ENCODE assay signal across 10 cellular contexts in the genomic region with DNA sequence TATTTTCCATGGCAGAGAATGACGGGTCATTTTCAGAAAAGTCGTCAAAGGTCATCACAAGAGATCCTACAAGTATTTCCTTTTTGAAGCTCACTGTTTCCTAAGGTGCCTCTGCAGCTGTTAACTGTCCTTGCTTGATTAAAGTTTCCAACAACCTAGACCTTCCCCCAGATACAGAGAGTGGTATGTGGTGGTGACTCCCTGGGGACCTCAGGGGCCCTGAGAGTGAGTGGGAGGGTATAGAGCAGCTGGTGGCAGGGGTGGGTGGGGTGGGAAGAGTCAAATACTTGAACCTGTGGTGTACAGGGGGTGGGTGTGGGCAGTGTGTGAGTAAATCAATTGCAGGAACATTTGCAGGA. TPM values are rescaled to one million over a fixed set of nuclear protein-coding genes. Genes with fewer than 3 reads are reported as not detected.
DNase-seq lines count a peak whose midpoint lies in the region; ATAC-seq and TF ChIP-seq lines count a peak whose summit lies in the region.
"Had no signal": no experiment of that assay in that cellular context is flagged by ENCODE, and none has a peak within 500 bp of the region (broad histone marks: within the 10 kb centered on the region; RNA-seq: fewer than 3 reads in every experiment).

No MANE protein-coding gene starts in this region.

- no peak overlapping the region for H2AFZ ChIP-seq in PC-9

- TF ChIP-seq CTCF in PC-9 (conservative IDR thresholded peaks at IDR 0.05) (no peak), WERI-Rb-1 (IDR thresholded peaks at IDR 0.05; ENCODE audit: low read depth, low read length) (no peak)

- H3K27me3 Mint-ChIP-seq in effector memory CD8-positive, alpha-beta T cell: no peaks in the 10 kb centered on the region

- peaks cover 41 to 44% of the 10 kb centered on the region in 2 donors for H3K4me1 Mint-ChIP-seq in effector memory CD8-positive, alpha-beta T cell (ENCODE audit: low read depth in 2 of 2)

- no peaks in the 10 kb centered on the region for H3K4me1 ChIP-seq in PC-9 (replicated peaks; ENCODE audit: insufficient read depth)

- POLR2A ChIA-PET in PC-9 (lab: Charles Lee; ENCODE audit: unreplicated experiment): no interaction called here

- no peaks in the 10 kb centered on the region for H3K9me2 ChIP-seq in PC-9 (ENCODE audit: insufficient read depth)

- H3K27ac ChIP-seq in PC-9 (no peak overlapping the region), WERI-Rb-1 (no peak overlapping the region)
- H3K27ac ChIP-seq: cardiac muscle cell had no signal

- CTCF ChIA-PET in PC-9 (lab: Charles Lee): interaction anchor here (0.6 kb wide), 1 partner anchor 407 kb away, joined by 10 read pairs; no protein-coding TSS in a partner anchor

- H3F3A ChIP-seq in PC-9 (ENCODE audit: insufficient read depth, low read depth): no peaks in the 10 kb centered on the region

- DNase-seq in effector memory CD8-positive, alpha-beta T cell: no peak
- DNase-seq in amygdala (lab: John Stamatoyannopoulos, UW): no peak
- DNase-seq in PC-9: no peak
- no peak for DNase-seq in WERI-Rb-1
- DNase-seq in NOMO-1 (lab: John Stamatoyannopoulos, UW; ENCODE audit: unreplicated experiment in 2 of 2): no peak

- H3K36me3 ChIP-seq in PC-9 (ENCODE audit: low read depth) (no peaks in the 10 kb centered on the region), WERI-Rb-1 (no peaks in the 10 kb centered on the region)
- H3K36me3 ChIP-seq: cardiac muscle cell had no signal

- H3K4me3 ChIP-seq in PC-9: no peak overlapping the region
- no peak overlapping the region for H3K4me3 ChIP-seq in WERI-Rb-1 (ENCODE audit: low read depth, low read length)
- H3K4me3 ChIP-seq: cardiac muscle cell had no signal

- H3K9me3 ChIP-seq in PC-9 (ENCODE audit: insufficient read depth, low read depth) (no peaks in the 10 kb centered on the region), WERI-Rb-1 (ENCODE audit: severe bottlenecking) (no peaks in the 10 kb centered on the region)

- TF ChIP-seq POLR2A in GM18505 (IDR thresholded peaks at IDR 0.05; ENCODE audit: borderline replicate concordance, extremely low read depth, insufficient read depth, insufficient read length): peak; percentile 11

- H3K4me3 Mint-ChIP-seq in effector memory CD8-positive, alpha-beta T cell: peak overlapping the region; percentile 88 to 89

- H3K27ac Mint-ChIP-seq in effector memory CD8-positive, alpha-beta T cell: peak overlapping the region; percentile 97 to 98

- no peaks in the 10 kb centered on the region for H4K20me1 ChIP-seq in PC-9 (ENCODE audit: insufficient read depth)

- no peak overlapping the region for H3K4me2 ChIP-seq in PC-9

- H3K79me2 ChIP-seq in PC-9 (ENCODE audit: low read depth): no peaks in the 10 kb centered on the region

- intact Hi-C loops in PC-9 (cut with micrococcal nuclease; ENCODE audit: unreplicated experiment): no loop called here

- ATAC-seq in GM18505 (IDR thresholded peaks at IDR 0.05; ENCODE audit: unreplicated experiment) (peak; percentile 54), GM21576 (IDR thresholded peaks at IDR 0.05; ENCODE audit: unreplicated experiment) (peak; percentile 40), HG03521 (IDR thresholded peaks at IDR 0.05; ENCODE audit: unreplicated experiment) (peak; percentile 47)
- peak; percentile 24 for ATAC-seq in effector memory CD8-positive, alpha-beta T cell (replicated peaks)

- BruUV-seq in PC-9 (replicated peaks; lab: Mats Ljungman, UMichigan): no TSS peak

- H3K9me3 Mint-ChIP-seq in effector memory CD8-positive, alpha-beta T cell: no peaks in the 10 kb centered on the region

- peaks cover 4% of the 10 kb centered on the region for H3K36me3 Mint-ChIP-seq in effector memory CD8-positive, alpha-beta T cell (ENCODE audit: insufficient read depth)

- no peaks in the 10 kb centered on the region for H3K27me3 ChIP-seq in PC-9 (ENCODE audit: insufficient read depth, low read depth)
- no peaks in the 10 kb centered on the region for H3K27me3 ChIP-seq in WERI-Rb-1 (ENCODE audit: insufficient read depth, low read depth, severe bottlenecking)

RNA-seq across cellular contexts. Expression of gene CD72, which starts 1.6 kb away (rescaled TPM):
- 3.2 and 4.1 TPM in 2 replicates for total RNA-seq in PC-9 (2021)

RNA-seq across cellular contexts. Expression of gene TESK1, which starts 14.7 kb away (rescaled TPM):
- total RNA-seq in PC-9 (2021): 25.5 and 30.6 TPM in 2 replicates

RNA-seq across cellular contexts. Expression of gene SIT1, which starts 31.0 kb away (rescaled TPM):
- not detected in 2 replicates for total RNA-seq in PC-9 (2021)
- total RNA-seq: cardiac muscle cell, M059J had no signal

RNA-seq across cellular contexts. Expression of gene RMRP, which starts 38.0 kb away (rescaled TPM):
- total RNA-seq in PC-9 (2021): 13,432 and 13,506 TPM in 2 replicates

RNA-seq across cellular contexts. Expression of gene CCDC107, which starts 38.3 kb away (rescaled TPM):
- total RNA-seq in PC-9 (2021): 6.9 and 10.5 TPM in 2 replicates
